ENCODE assay signal across 23 cellular contexts in genomic region chr2:200625317-200625716, GRCh38. TPM values are rescaled to one million over a fixed set of nuclear protein-coding genes. Genes with fewer than 3 reads are reported as not detected.
"Had no signal": no experiment of that assay in that cellular context is flagged by ENCODE, and none has a peak within 500 bp of the region (broad histone marks: within the 10 kb centered on the region; RNA-seq: fewer than 3 reads in every experiment).

No MANE protein-coding gene starts in this region.

- ATAC-seq: activated CD4-positive, CD25-positive, alpha-beta regulatory T cell treated with anti-CD3 and anti-CD28 coated beads, Interleukin-2, amount 50 U/mL, for 24 hours; effector memory CD8-positive, alpha-beta T cell; left colon had no signal

- H3K27ac ChIP-seq: cardiac muscle cell, right atrium auricular region, tibial nerve, uterus had no signal

- H3K27me3 ChIP-seq: cardiac muscle cell, right atrium auricular region, tibial nerve, uterus had no signal

- H3K4me3 ChIP-seq: cardiac muscle cell, lung, right atrium auricular region, tibial nerve, uterus had no signal

- H3K9me3 ChIP-seq: right atrium auricular region, tibial nerve, uterus had no signal

- H3K4me1 ChIP-seq: right atrium auricular region, tibial nerve, uterus had no signal

- DNase-seq: activated CD4-positive, alpha-beta T cell treated with anti-CD3 and anti-CD28 coated beads, Interleukin-2, amount 50 U/mL, for 1 hour; activated CD8-positive, alpha-beta memory T cell treated with anti-CD3 and anti-CD28 coated beads for 24 hours; activated CD8-positive, alpha-beta memory T cell treated with anti-CD3 and anti-CD28 coated beads, Interleukin-2, amount 50 U/mL, for 48 hours; activated effector memory CD4-positive, alpha-beta T cell treated with anti-CD3 and anti-CD28 coated beads, Interleukin-2, amount 50 U/mL, for 16 hours; activated naive CD4-positive, alpha-beta T cell treated with anti-CD3 and anti-CD28 coated beads, Interleukin-2, amount 50 U/mL, for 16 hours; activated T-cell treated with anti-CD3 and anti-CD28 coated beads, Interleukin-2, amount 50 U/mL, for 48 hours; effector memory CD8-positive, alpha-beta T cell; glutamatergic neuron; hippocampal formation; islet precursor cell; left colon; nephron progenitor cell; occipital lobe; small intestine; stimulated activated CD4-positive, alpha-beta T cell treated with anti-CD3 and anti-CD28 coated beads, Interleukin-15, amount 100 ng/mL, for 24 hours; stimulated activated CD4-positive, alpha-beta T cell treated with anti-CD3 and anti-CD28 coated beads, Interleukin-2, amount 100 ng/mL, for 48 hours; T1000; uterus had no signal

- H3K36me3 ChIP-seq: cardiac muscle cell, right atrium auricular region, uterus had no signal

RNA-seq across cellular contexts. Expression of gene AOX1, which starts 39.5 kb away (rescaled TPM):
- total RNA-seq: cardiac muscle cell had no signal
- polyA plus RNA-seq: cardiac muscle cell had no signal
